Comparison of ENCODE assay signal across 26 cellular contexts in genomic region chr4:1175635-1176229, GRCh38. TPM values are rescaled to one million over a fixed set of nuclear protein-coding genes. Genes with fewer than 3 reads are reported as not detected.
A peak's percentile ranks its signal among the peaks of the same experiment; 100 is the strongest.
DNase-seq lines count a peak whose midpoint lies in the region; ATAC-seq and TF ChIP-seq lines count a peak whose summit lies in the region.
"Had no signal": no experiment of that assay in that cellular context is flagged by ENCODE, and none has a peak within 500 bp of the region (broad histone marks: within the 10 kb centered on the region; RNA-seq: fewer than 3 reads in every experiment).

No MANE protein-coding gene starts in this region.

- no peak for ATAC-seq in GM19397 (IDR thresholded peaks at IDR 0.05; ENCODE audit: unreplicated experiment)
- ATAC-seq: GM12878 had no signal

- BruUV-seq in mammary epithelial cell (replicated peaks; lab: Mats Ljungman, UMichigan): no TSS peak

- H3K4me3 Mint-ChIP-seq in neural progenitor cell: no peak overlapping the region
- H3K4me3 Mint-ChIP-seq: IgD-negative memory B cell had no signal

- CTCF ChIA-PET in mammary epithelial cell (lab: Charles Lee; ENCODE audit: low non-redundant PET): no interaction called here

- H3K27me3 Mint-ChIP-seq in neural progenitor cell (ENCODE audit: insufficient read depth, low read depth): peaks cover 32% of the 10 kb centered on the region

- peaks cover 8% of the 10 kb centered on the region for H3F3A ChIP-seq in neural progenitor cell (ENCODE audit: low read depth)

- H3K27me3 ChIP-seq in breast epithelium (peaks cover 7 to 18% of the 10 kb centered on the region in 2 donors), mammary epithelial cell (ENCODE audit: insufficient read depth, low read length) (peaks cover 31% of the 10 kb centered on the region), adipocyte (replicated peaks; ENCODE audit: control insufficient read depth, insufficient read depth, low read length) (no peaks in the 10 kb centered on the region), vagina (no peaks in the 10 kb centered on the region), neural progenitor cell (peaks cover 49% of the 10 kb centered on the region)
- H3K27me3 ChIP-seq: MG63 had no signal

- no peaks in the 10 kb centered on the region for H3K9me3 ChIP-seq in breast epithelium
- no peaks in the 10 kb centered on the region for H3K9me3 ChIP-seq in mammary epithelial cell (replicated peaks; ENCODE audit: insufficient read depth, low read length)
- H3K9me3 ChIP-seq in adipocyte (ENCODE audit: control insufficient read depth, low read length): peaks cover 5% of the 10 kb centered on the region
- no peaks in the 10 kb centered on the region for H3K9me3 ChIP-seq in vagina
- H3K9me3 ChIP-seq in neural progenitor cell (ENCODE audit: low read depth): peaks cover 8% of the 10 kb centered on the region
- H3K9me3 ChIP-seq: BE2C had no signal

- peaks cover 7 to 11% of the 10 kb centered on the region in 2 donors for H3K4me1 ChIP-seq in breast epithelium
- H3K4me1 ChIP-seq in mammary epithelial cell (ENCODE audit: insufficient read depth, low read length): peaks cover 15% of the 10 kb centered on the region
- peaks cover 14% of the 10 kb centered on the region for H3K4me1 ChIP-seq in adipocyte (ENCODE audit: control insufficient read depth, insufficient read depth, low read length)
- H3K4me1 ChIP-seq in vagina: peaks cover 66% of the 10 kb centered on the region
- H3K4me1 ChIP-seq in neural progenitor cell: peaks cover 6% of the 10 kb centered on the region
- H3K4me1 ChIP-seq: BE2C, HAP-1 had no signal

- H3K79me2 ChIP-seq in mammary epithelial cell (ENCODE audit: insufficient read depth, low read length): no peaks in the 10 kb centered on the region
- no peaks in the 10 kb centered on the region for H3K79me2 ChIP-seq in neural progenitor cell (ENCODE audit: low read depth)

- WGBS in mammary epithelial cell (ENCODE audit: low coverage, missing lambda C conversion rate): 88% methylated on average over 6 of the region's 7 CpGs

- H3K36me3 ChIP-seq in breast epithelium (no peaks in the 10 kb centered on the region), mammary epithelial cell (ENCODE audit: insufficient read depth, low read length) (no peaks in the 10 kb centered on the region), adipocyte (ENCODE audit: control insufficient read depth, insufficient read depth, low read length, severe bottlenecking) (no peaks in the 10 kb centered on the region), vagina (no peaks in the 10 kb centered on the region), neural progenitor cell (no peaks in the 10 kb centered on the region)
- H3K36me3 ChIP-seq: BE2C, HAP-1 had no signal

- H3K4me3 ChIP-seq in breast epithelium (no peak overlapping the region), mammary epithelial cell (replicated peaks in 1 of 3; ENCODE audit: insufficient read depth in 1 of 3, low read depth in 2 of 3, low read length in 3 of 3) (no peak overlapping the region), adipocyte (ENCODE audit: low read length) (no peak overlapping the region), vagina (no peak overlapping the region), neural progenitor cell (no peak overlapping the region)
- H3K4me3 ChIP-seq: GM12878, GM23248, HAP-1, MG63 had no signal

- dilution Hi-C loops in mammary epithelial cell (cut with HindIII; ENCODE audit: low sequenced_read_pairs): loop anchor here (10.0 kb wide), 1 partner anchor 79 kb away; no protein-coding TSS in a partner anchor

- in situ Hi-C loops in mammary epithelial cell (cut with MboI; ENCODE audit: low sequenced_read_pairs in 2 of 2): no loop called here

- H3K27ac ChIP-seq in breast epithelium (peak overlapping the region; percentile 48 to 86), mammary epithelial cell (ENCODE audit: insufficient read depth, low read depth, low read length) (no peak overlapping the region), vagina (peak overlapping the region; percentile 80), neural progenitor cell (no peak overlapping the region)
- H3K27ac ChIP-seq: GM23248, HL-60 had no signal

- no peaks in the 10 kb centered on the region for H3K36me3 Mint-ChIP-seq in neural progenitor cell
- H3K36me3 Mint-ChIP-seq: IgD-negative memory B cell had no signal

- peaks cover 10% of the 10 kb centered on the region for H3K9me3 Mint-ChIP-seq in neural progenitor cell

- no peaks in the 10 kb centered on the region for H3K4me1 Mint-ChIP-seq in neural progenitor cell

- no peak for TF ChIP-seq CTCF in breast epithelium (IDR thresholded peaks at IDR 0.05)
- no peak for TF ChIP-seq CTCF in mammary epithelial cell (conservative IDR thresholded peaks at IDR 0.05 in 1 of 2, IDR thresholded peaks at IDR 0.05 in 1 of 2; ENCODE audit: extremely low read depth in 1 of 2, insufficient read depth in 1 of 2, low read depth in 1 of 2, low read length in 2 of 2)
- no peak for TF ChIP-seq CTCF in vagina (IDR thresholded peaks at IDR 0.05)
- TF ChIP-seq CTCF in neural progenitor cell (IDR thresholded peaks at IDR 0.05): no peak

- H3K4me2 ChIP-seq in mammary epithelial cell (ENCODE audit: insufficient read depth, low read depth, low read length) (no peak overlapping the region), neural progenitor cell (no peak overlapping the region)

- H3K9ac ChIP-seq in mammary epithelial cell (ENCODE audit: insufficient read depth, low read length): no peak overlapping the region
- H3K9ac ChIP-seq in adipocyte (ENCODE audit: low read length): peak overlapping the region; percentile 45
- no peak overlapping the region for H3K9ac ChIP-seq in neural progenitor cell
- H3K9ac ChIP-seq: GM23248 had no signal

- H3K27ac Mint-ChIP-seq in neural progenitor cell: no peak overlapping the region
- H3K27ac Mint-ChIP-seq: CD4-positive, CD25-positive, alpha-beta regulatory T cell; IgD-negative memory B cell had no signal

- intact Hi-C loops in breast epithelium (cut with DNase I; ENCODE audit: low total_unique reads): no loop called here
- intact Hi-C loops in mammary epithelial cell (cut with micrococcal nuclease): no loop called here
- intact Hi-C loops in posterior vena cava (cut with DNase I): no loop called here
- intact Hi-C loops in vagina (cut with DNase I): no loop called here

- H2AFZ ChIP-seq in mammary epithelial cell (ENCODE audit: low read depth, low read length): no peak overlapping the region
- H2AFZ ChIP-seq in neural progenitor cell (replicated peaks): no peak overlapping the region
- H2AFZ ChIP-seq: GM23248 had no signal

- H4K20me1 ChIP-seq in mammary epithelial cell (ENCODE audit: insufficient read depth, low read length) (peaks cover 2% of the 10 kb centered on the region), neural progenitor cell (ENCODE audit: low read depth) (peaks cover 1% of the 10 kb centered on the region)

- TF ChIP-seq POLR2A in breast epithelium (IDR thresholded peaks at IDR 0.05): no peak
- no peak for TF ChIP-seq POLR2A in vagina (IDR thresholded peaks at IDR 0.05)

- no peak for DNase-seq in breast epithelium (ENCODE audit: low spot score in 2 of 2)
- no peak for DNase-seq in mammary epithelial cell
- no peak for DNase-seq in adipocyte (ENCODE audit: low read depth)
- peak; percentile 48 for DNase-seq in posterior vena cava (ENCODE audit: low spot score)
- DNase-seq in vagina (ENCODE audit: extremely low spot score in 2 of 2): no peak
- DNase-seq in neural progenitor cell (ENCODE audit: low spot score): no peak
- no peak for DNase-seq in T1000 (lab: John Stamatoyannopoulos, UW)
- DNase-seq: BE2C; CD4-positive, CD25-positive, alpha-beta regulatory T cell; DMS153; GF-D8; GM23248; Kasumi-1; MG63; NCI-H1048; NCI-H1436 treated with DMSO at 0.1 percent for 48 hours; NCI-H2081 treated with DMSO at 0.1 percent for 48 hours; NCI-H510A; NCI-H748 treated with DMSO at 0.1 percent for 48 hours; Right ventricle myocardium superior had no signal

RNA-seq across cellular contexts. Expression of gene SPON2, which starts 3.3 kb away (rescaled TPM):
- 10 to 100 TPM; 35.3 to 59.4 (median 36.1) TPM for total RNA-seq in breast epithelium
- 1 to 10 TPM in 1 of 2 donors, under 1 TPM in 1; 0.83 to 1.2 TPM for total RNA-seq in mammary epithelial cell
- polyA plus RNA-seq in mammary epithelial cell: 0.11 TPM
- not detected for polyA minus RNA-seq in mammary epithelial cell
- total RNA-seq in posterior vena cava: 10 to 100 TPM; 18.1 to 63.3 TPM
- 72.2 TPM for total RNA-seq in vagina
- total RNA-seq in neural progenitor cell (ENCODE audit: low replicate concordance): 2.1 and 9.0 TPM in 2 replicates
- total RNA-seq: HT1080 had no signal

Comparison
In these comparisons a context has a peak if more than half of its experiments do, and no peak if none do; other contexts are left out.
1. H3K27ac ChIP-seq: peak in breast epithelium (2 of 2) and vagina (single experiment); none in mammary epithelial cell (single experiment) and neural progenitor cell (single experiment).